8 cellular contexts compared by ENCODE assay signal in genomic region chr17:37642706-37643105, GRCh38. TPM values are rescaled to one million over a fixed set of nuclear protein-coding genes. Genes with fewer than 3 reads are reported as not detected.
DNase-seq lines count a peak whose midpoint lies in the region; ATAC-seq, FAIRE-seq and TF ChIP-seq lines count a peak whose summit lies in the region.

No MANE protein-coding gene starts in this region.

- peaks cover 34% of the 10 kb centered on the region for H3K27me3 Mint-ChIP-seq in T-helper 2 cell treated with Interferon-gamma antibody and Interleukin-4, amounts not matched to agents 5 μg/mL and 100 μg/mL, for 36 hours (ENCODE audit: low read depth)

- intact Hi-C loops in A673 (cut with micrococcal nuclease; ENCODE audit: unreplicated experiment), result no loop called here

- TF ChIP-seq POLR2A in GM12892 (IDR thresholded peaks at IDR 0.05; ENCODE audit: low read depth, low read length), result no peak

- no peaks in the 10 kb centered on the region for H3K9me3 Mint-ChIP-seq in T-helper 2 cell treated with Interferon-gamma antibody and Interleukin-4, amounts not matched to agents 5 μg/mL and 100 μg/mL, for 36 hours

- H3K27ac ChIP-seq in A673 (ENCODE audit: low read depth, low read length, poor library complexity, severe bottlenecking) (peak overlapping the region; percentile 77), neutrophil (peak overlapping the region; percentile 62)

- POLR2A ChIA-PET in A673 (lab: Charles Lee; ENCODE audit: low non-redundant PET), result no interaction called here

- H3K4me1 ChIP-seq in A673 (ENCODE audit: insufficient read depth, low read length, poor library complexity, severe bottlenecking), result no peaks in the 10 kb centered on the region
- H3K4me1 ChIP-seq in neutrophil (ENCODE audit: control insufficient read depth in 1 of 2, insufficient read depth in 1 of 2, low read depth in 1 of 2, low read length in 1 of 2), result peaks cover 11 to 15% of the 10 kb centered on the region in 2 experiments

- DNase-seq in A673 (ENCODE audit: low spot score) (peak; percentile 1), fibroblast of peridontal ligament (ENCODE audit: extremely low read depth) (peak; percentile 54), frontal cortex (ENCODE audit: low spot score in 2 of 2) (no peak), GM12892 (ENCODE audit: insufficient read length) (no peak)
- no peak for DNase-seq in T-helper 2 cell treated with Interferon-gamma antibody and Interleukin-4, amounts not matched to agents 5 μg/mL and 100 μg/mL, for 36 hours (ENCODE audit: low spot score)
- DNase-seq in stimulated activated CD4-positive, alpha-beta T cell treated with anti-CD3 and anti-CD28 coated beads, Interleukin-4, amount 100 ng/mL, for 1 hour, result no peak

- H3K27ac Mint-ChIP-seq in T-helper 2 cell treated with Interferon-gamma antibody and Interleukin-4, amounts not matched to agents 5 μg/mL and 100 μg/mL, for 36 hours, result peak overlapping the region; percentile 86

- H3K4me3 ChIP-seq in A673 (ENCODE audit: low read depth, low read length, poor library complexity, severe bottlenecking), result peak overlapping the region; percentile 79
- H3K4me3 ChIP-seq in neutrophil (ENCODE audit: low read depth in 1 of 2, low read length in 1 of 2), result peak overlapping the region; percentile 68 to 81

- FAIRE-seq in frontal cortex (lab: Jason Lieb, UNC) (no peak), GM12892 (lab: Jason Lieb, UNC) (no peak)

- CTCF ChIA-PET in A673 (lab: Charles Lee), result no interaction called here

- H3K27me3 ChIP-seq in A673 (replicated peaks; ENCODE audit: insufficient read depth, low read depth, low read length, poor library complexity) (peaks cover 16% of the 10 kb centered on the region), neutrophil (peaks cover 40% of the 10 kb centered on the region)

- H3K9me3 ChIP-seq in A673 (ENCODE audit: low read depth, low read length, poor library complexity, severe bottlenecking) (no peaks in the 10 kb centered on the region), neutrophil (no peaks in the 10 kb centered on the region)

- peaks cover 22% of the 10 kb centered on the region for H3K36me3 Mint-ChIP-seq in T-helper 2 cell treated with Interferon-gamma antibody and Interleukin-4, amounts not matched to agents 5 μg/mL and 100 μg/mL, for 36 hours (ENCODE audit: low read depth)

- H3K36me3 ChIP-seq in A673 (ENCODE audit: insufficient read depth, low read length, poor library complexity, severe bottlenecking) (peaks cover 9% of the 10 kb centered on the region), neutrophil (peaks cover 17% of the 10 kb centered on the region)

- ATAC-seq in GM21528 (IDR thresholded peaks at IDR 0.05; ENCODE audit: low FRiP score, unreplicated experiment), result peak; percentile 13

- TF ChIP-seq CTCF in A673 (conservative IDR thresholded peaks at IDR 0.05; ENCODE audit: low read depth, low read length) (no peak), neutrophil (IDR thresholded peaks at IDR 0.05) (no peak)

- H3K4me1 Mint-ChIP-seq in T-helper 2 cell treated with Interferon-gamma antibody and Interleukin-4, amounts not matched to agents 5 μg/mL and 100 μg/mL, for 36 hours (ENCODE audit: low read depth), result peaks cover 31% of the 10 kb centered on the region

- H3K4me3 Mint-ChIP-seq in T-helper 2 cell treated with Interferon-gamma antibody and Interleukin-4, amounts not matched to agents 5 μg/mL and 100 μg/mL, for 36 hours, result peak overlapping the region; percentile 94

- BruUV-seq in A673 (replicated peaks; lab: Mats Ljungman, UMichigan), result TSS peak; percentile 65

RNA-seq across cellular contexts. Expression of gene DDX52, which starts 0.5 kb away (rescaled TPM):
- total RNA-seq in A673 (2021) (27.7 TPM in 2 replicates), frontal cortex (35.9 TPM)
- polyA plus RNA-seq in GM12892 (2012; ENCODE audit: missing spikeins), result 17.6 TPM

RNA-seq across cellular contexts. Expression of gene SYNRG, which starts 33.5 kb away (rescaled TPM):
- total RNA-seq in A673 (2021), result 21.3 and 22.5 TPM in 2 replicates
- total RNA-seq in frontal cortex, result 24.9 TPM
- polyA plus RNA-seq in GM12892 (2012; ENCODE audit: missing spikeins), result 18.5 TPM

Comparison
In these comparisons a context has a peak if more than half of its experiments do, and no peak if none do; other contexts are left out.
1. DNase-seq: peak in A673 (single experiment) and fibroblast of peridontal ligament (single experiment); none in T-helper 2 cell treated with Interferon-gamma antibody and Interleukin-4, amounts not matched to agents 5 μg/mL and 100 μg/mL, for 36 hours (single experiment), stimulated activated CD4-positive, alpha-beta T cell treated with anti-CD3 and anti-CD28 coated beads, Interleukin-4, amount 100 ng/mL, for 1 hour (single experiment), frontal cortex (0 of 2) and GM12892 (single experiment).